ENCODE assay signal across 8 cellular contexts in the genomic region with DNA sequence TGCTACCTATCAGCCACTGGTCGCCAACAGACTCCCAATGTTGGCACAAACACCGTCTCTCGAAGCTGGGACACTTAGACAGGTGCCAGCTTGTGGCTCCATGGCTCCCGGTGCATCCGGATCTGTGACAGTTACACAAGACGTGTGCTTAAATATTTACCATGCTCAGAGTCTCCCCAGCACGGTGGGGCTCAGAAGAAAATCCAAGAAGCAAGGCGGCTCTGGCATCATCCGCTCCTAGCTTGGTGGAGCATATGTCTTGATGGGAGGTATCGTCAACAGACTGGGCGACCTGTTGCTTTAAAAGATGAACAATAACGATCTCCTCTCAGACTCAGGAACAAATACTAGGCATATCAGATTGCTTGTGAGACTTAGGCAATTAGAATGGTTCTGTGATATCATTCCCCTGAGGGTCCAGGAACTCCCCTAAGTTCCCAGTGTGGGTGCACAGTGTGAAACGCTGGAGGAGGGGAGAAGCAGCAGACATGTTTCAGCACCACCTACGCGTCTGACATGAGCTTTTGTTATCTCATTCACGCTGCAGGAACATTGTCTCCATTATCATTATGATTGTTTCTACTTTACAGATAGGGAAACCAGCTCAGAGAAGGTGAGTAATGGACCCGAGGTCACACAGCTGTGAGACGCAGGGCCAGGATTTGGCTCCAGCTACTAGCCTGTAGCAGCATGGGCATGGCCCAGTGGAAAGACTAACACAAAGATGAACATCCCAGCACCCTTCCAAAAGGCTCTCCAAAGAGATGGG.
DNase-seq lines count a peak whose midpoint lies in the region; ATAC-seq, FAIRE-seq and TF ChIP-seq lines count a peak whose summit lies in the region.

No MANE protein-coding gene starts in this region.

- peak overlapping the region; percentile 52 for H3K4me3 ChIP-seq in OCI-LY3 (ENCODE audit: low read length)
- peak overlapping the region; percentile 55 for H3K4me3 ChIP-seq in coronary artery
- H3K4me3 ChIP-seq in skeletal muscle satellite cell (ENCODE audit: low read length): peak overlapping the region; percentile 44

- no peaks in the 10 kb centered on the region for H4K20me1 ChIP-seq in OCI-LY3 (ENCODE audit: insufficient read depth, low read length)

- H3K36me3 ChIP-seq in OCI-LY3 (replicated peaks; ENCODE audit: low read depth, low read length) (no peaks in the 10 kb centered on the region), skeletal muscle satellite cell (ENCODE audit: insufficient read depth, low read length) (no peaks in the 10 kb centered on the region)

- H3K27me3 ChIP-seq in OCI-LY3 (ENCODE audit: low read depth, low read length): peaks cover 33% of the 10 kb centered on the region
- H3K27me3 ChIP-seq in skeletal muscle satellite cell (ENCODE audit: control insufficient read depth, insufficient read depth, low read length): no peaks in the 10 kb centered on the region

- no peaks in the 10 kb centered on the region for H3K9me3 ChIP-seq in OCI-LY3 (ENCODE audit: insufficient read depth, low read length)
- no peaks in the 10 kb centered on the region for H3K9me3 ChIP-seq in skeletal muscle satellite cell (replicated peaks; ENCODE audit: low read length)

- DNase-seq in GM12892 (ENCODE audit: insufficient read length) (no peak), coronary artery (ENCODE audit: low spot score) (no peak), NCI-H187 (lab: John Stamatoyannopoulos, UW) (no peak)

- TF ChIP-seq CTCF in OCI-LY3 (IDR thresholded peaks at IDR 0.05; ENCODE audit: low read depth, low read length) (no peak), coronary artery (IDR thresholded peaks at IDR 0.05) (no peak)

- H3K4me1 ChIP-seq in OCI-LY3 (ENCODE audit: low read length) (peaks cover 18% of the 10 kb centered on the region; the same call in 1 of the 2 replicates), skeletal muscle satellite cell (ENCODE audit: control insufficient read depth, insufficient read depth, low read length) (peaks cover 53% of the 10 kb centered on the region)

- TF ChIP-seq POLR2A in GM12892 (IDR thresholded peaks at IDR 0.05; ENCODE audit: low read depth, low read length): no peak

- FAIRE-seq in GM12892 (lab: Jason Lieb, UNC): peak; percentile 75

- H3K4me2 ChIP-seq in OCI-LY3 (ENCODE audit: low read length) (peak overlapping the region; percentile 44), skeletal muscle satellite cell (ENCODE audit: low read length) (peak overlapping the region; percentile 73)

- H3K9ac ChIP-seq in OCI-LY3 (ENCODE audit: low read length) (no peak overlapping the region), skeletal muscle satellite cell (ENCODE audit: low read depth, low read length) (peak overlapping the region; percentile 63)

- peak overlapping the region; percentile 35; the same call in 1 of the 2 replicates for H2AFZ ChIP-seq in OCI-LY3 (ENCODE audit: low read depth, low read length)

- H3K27ac ChIP-seq in OCI-LY3 (ENCODE audit: low read length) (no peak overlapping the region), coronary artery (no peak overlapping the region)

- no peaks in the 10 kb centered on the region for H3K79me2 ChIP-seq in OCI-LY3 (ENCODE audit: low read length)

- ATAC-seq in HG03442 (IDR thresholded peaks at IDR 0.05; ENCODE audit: unreplicated experiment) (no peak), HG02870 (IDR thresholded peaks at IDR 0.05; ENCODE audit: unreplicated experiment) (no peak), HG03280 (IDR thresholded peaks at IDR 0.05; ENCODE audit: unreplicated experiment) (no peak)
